ENCODE assay signal across 11 cellular contexts in genomic region chr6:50850223-50850751, GRCh38. TPM values are rescaled to one million over a fixed set of nuclear protein-coding genes. Genes with fewer than 3 reads are reported as not detected.
DNase-seq lines count a peak whose midpoint lies in the region; ATAC-seq, FAIRE-seq and TF ChIP-seq lines count a peak whose summit lies in the region.
"Had no signal": no experiment of that assay in that cellular context is flagged by ENCODE, and none has a peak within 500 bp of the region (broad histone marks: within the 10 kb centered on the region; RNA-seq: fewer than 3 reads in every experiment).

No MANE protein-coding gene starts in this region.

- H3K4me1 Mint-ChIP-seq in astrocyte (ENCODE audit: low read depth, unreplicated experiment) = peaks cover 2% of the 10 kb centered on the region

- peaks cover 34% of the 10 kb centered on the region for H3K27me3 ChIP-seq in astrocyte (ENCODE audit: insufficient read depth, low read length)
- peaks cover 100% of the 10 kb centered on the region for H3K27me3 ChIP-seq in smooth muscle cell (ENCODE audit: low read depth)

- H3K79me2 ChIP-seq in astrocyte (ENCODE audit: insufficient read depth, low read length) (no peaks in the 10 kb centered on the region), smooth muscle cell (ENCODE audit: low read depth) (no peaks in the 10 kb centered on the region)

- H3K27ac Mint-ChIP-seq in astrocyte (ENCODE audit: unreplicated experiment) = peak overlapping the region; percentile 69
- H3K27ac Mint-ChIP-seq: activated naive CD4-positive, alpha-beta T cell treated with anti-CD3 and anti-CD28 coated beads for 36 hours had no signal

- H3K9me3 ChIP-seq in astrocyte (ENCODE audit: insufficient read depth, low read depth, low read length) (no peaks in the 10 kb centered on the region), smooth muscle cell (replicated peaks; ENCODE audit: low read depth) (no peaks in the 10 kb centered on the region)
- H3K9me3 ChIP-seq: uterus had no signal

- H3K36me3 Mint-ChIP-seq in astrocyte (ENCODE audit: low read depth, unreplicated experiment) = no peaks in the 10 kb centered on the region

- H3K9me3 Mint-ChIP-seq in astrocyte (ENCODE audit: unreplicated experiment) = peaks cover 4% of the 10 kb centered on the region
- H3K9me3 Mint-ChIP-seq: activated naive CD4-positive, alpha-beta T cell treated with anti-CD3 and anti-CD28 coated beads for 36 hours had no signal

- peaks cover 91% of the 10 kb centered on the region for H3K27me3 Mint-ChIP-seq in astrocyte (ENCODE audit: low read depth, unreplicated experiment)

- TF ChIP-seq CTCF in astrocyte (IDR thresholded peaks at IDR 0.05; ENCODE audit: insufficient read depth, low read depth, low read length) (no peak), smooth muscle cell (IDR thresholded peaks at IDR 0.05; ENCODE audit: borderline replicate concordance, insufficient read depth, poor library complexity, severe bottlenecking) (no peak)

- H2AFZ ChIP-seq in astrocyte (ENCODE audit: low read depth, low read length) (peak overlapping the region; percentile 26), smooth muscle cell (ENCODE audit: low read depth) (peak overlapping the region; percentile 29)

- H3K4me3 ChIP-seq in astrocyte (ENCODE audit: insufficient read depth, low read depth, low read length) (no peak overlapping the region), smooth muscle cell (peak overlapping the region; percentile 40)
- H3K4me3 ChIP-seq: uterus had no signal

- H3F3A ChIP-seq in smooth muscle cell (ENCODE audit: low read depth) = no peaks in the 10 kb centered on the region

- H3K4me2 ChIP-seq in astrocyte (ENCODE audit: low read length) (peak overlapping the region; percentile 48), smooth muscle cell (peak overlapping the region; percentile 86)

- DNase-seq in NCI-H345 (lab: John Stamatoyannopoulos, UW) = peak; percentile 54
- DNase-seq in NCI-H345 treated with DMSO at 0.1 percent for 48 hours (lab: John Stamatoyannopoulos, UW; ENCODE audit: unreplicated experiment) = no peak
- no peak for DNase-seq in astrocyte (ENCODE audit: low read depth)
- peak; percentile 63 for DNase-seq in iPS-NIHi7 (ENCODE audit: extremely low spot score)
- no peak for DNase-seq in smooth muscle cell (lab: John Stamatoyannopoulos, UW; ENCODE audit: unreplicated experiment)
- DNase-seq in ACHN = no peak
- no peak for DNase-seq in DMS114 treated with DMSO at 0.1 percent for 48 hours (lab: John Stamatoyannopoulos, UW; ENCODE audit: unreplicated experiment)
- DNase-seq: activated naive CD4-positive, alpha-beta T cell treated with anti-CD3 and anti-CD28 coated beads for 36 hours; uterus had no signal

- in situ Hi-C loops in ACHN (cut with HindIII; ENCODE audit: low pct_ligation_motif_present, low pct_unique_long_range_greater_than_20kb, low sequenced_read_pairs) = no loop called here

- H3K36me3 ChIP-seq in astrocyte (ENCODE audit: insufficient read depth, low read length) (no peaks in the 10 kb centered on the region), smooth muscle cell (ENCODE audit: low read depth) (no peaks in the 10 kb centered on the region)
- H3K36me3 ChIP-seq: uterus had no signal

- FAIRE-seq in astrocyte (lab: Jason Lieb, UNC) = no peak

- H3K4me3 Mint-ChIP-seq in astrocyte (ENCODE audit: unreplicated experiment) = peak overlapping the region; percentile 86
- H3K4me3 Mint-ChIP-seq: activated naive CD4-positive, alpha-beta T cell treated with anti-CD3 and anti-CD28 coated beads for 36 hours had no signal

- WGBS in smooth muscle cell (ENCODE audit: low lambda C conversion rate) = under 1% methylated on average over 45 of the region's 45 CpGs

- ATAC-seq in GM18502 (IDR thresholded peaks at IDR 0.05; ENCODE audit: poor library complexity, unreplicated experiment) = no peak

- H3K9ac ChIP-seq in astrocyte (ENCODE audit: low read length) (no peak overlapping the region), smooth muscle cell (ENCODE audit: low read depth) (no peak overlapping the region)

- H4K20me1 ChIP-seq in astrocyte (ENCODE audit: insufficient read depth, low read length) (no peaks in the 10 kb centered on the region), smooth muscle cell (ENCODE audit: low read depth) (no peaks in the 10 kb centered on the region)

- H3K27ac ChIP-seq in astrocyte (ENCODE audit: low read depth, low read length) (no peak overlapping the region), smooth muscle cell (ENCODE audit: low read depth) (no peak overlapping the region)
- H3K27ac ChIP-seq: uterus had no signal

- H3K4me1 ChIP-seq in astrocyte (ENCODE audit: insufficient read depth, low read length) (no peaks in the 10 kb centered on the region), smooth muscle cell (ENCODE audit: low read depth) (peaks cover 18% of the 10 kb centered on the region)
- H3K4me1 ChIP-seq: uterus had no signal

RNA-seq across cellular contexts. Expression of gene TFAP2B, which starts 31.6 kb away (rescaled TPM):
- total RNA-seq in astrocyte (not detected in 2 replicates), smooth muscle cell (not detected in 2 replicates)
- polyA plus RNA-seq in smooth muscle cell = not detected in 2 replicates
- total RNA-seq: activated naive CD4-positive, alpha-beta T cell treated with anti-CD3 and anti-CD28 coated beads for 36 hours; T-helper 2 cell treated with Interferon-gamma antibody and Interleukin-4, amounts not matched to agents 100 ng/mL and 5 ng/mL, for 36 hours had no signal

Comparison
In these comparisons a context has a peak if more than half of its experiments do, and no peak if none do; other contexts are left out.
1. DNase-seq: peak in NCI-H345 (single experiment) and iPS-NIHi7 (single experiment); none in NCI-H345 treated with DMSO at 0.1 percent for 48 hours (single experiment), astrocyte (single experiment), smooth muscle cell (single experiment), ACHN (single experiment) and DMS114 treated with DMSO at 0.1 percent for 48 hours (single experiment).